ENCODE assay signal across 10 cellular contexts in genomic region chr14:21536395-21537087, GRCh38. TPM values are rescaled to one million over a fixed set of nuclear protein-coding genes. Genes with fewer than 3 reads are reported as not detected.
DNase-seq lines count a peak whose midpoint lies in the region; ATAC-seq and TF ChIP-seq lines count a peak whose summit lies in the region.
"Had no signal": no experiment of that assay in that cellular context is flagged by ENCODE, and none has a peak within 500 bp of the region (broad histone marks: within the 10 kb centered on the region; RNA-seq: fewer than 3 reads in every experiment).

No MANE protein-coding gene starts in this region.

- H3K4me3 ChIP-seq in iPS-11a (ENCODE audit: low read depth, low read length) = peak overlapping the region; percentile 91
- peak overlapping the region; percentile 46 for H3K4me3 ChIP-seq in psoas muscle
- H3K4me3 ChIP-seq: SJSA1 had no signal

- TF ChIP-seq CTCF in psoas muscle (IDR thresholded peaks at IDR 0.05) = no peak

- H3K27ac ChIP-seq in psoas muscle = no peak overlapping the region
- H3K27ac ChIP-seq: SJSA1 had no signal

- intact Hi-C loops in psoas muscle (cut with DNase I) = no loop called here

- H3K27me3 Mint-ChIP-seq in activated naive CD8-positive, alpha-beta T cell treated with anti-CD3 and anti-CD28 coated beads, Interleukin-2, amount 10 ng/mL, durations not matched to agents 7 days and 5 days = peaks cover 44% of the 10 kb centered on the region

- H3K36me3 ChIP-seq in ES-I3 (ENCODE audit: insufficient read depth, low read length) (0 out of 2 replicates have a peak, but pooled peaks cover 3% of the 10 kb centered on the region), psoas muscle (ENCODE audit: insufficient read depth in 1 of 2, low read depth in 1 of 2) (no peaks in the 10 kb centered on the region)
- H3K36me3 ChIP-seq: SJSA1 had no signal

- H3K9me3 ChIP-seq in ES-I3 (ENCODE audit: control insufficient read depth, insufficient read depth, low read length) (no peaks in the 10 kb centered on the region), psoas muscle (no peaks in the 10 kb centered on the region)
- H3K9me3 ChIP-seq: SJSA1 had no signal

- peaks cover 3% of the 10 kb centered on the region for H3K36me3 Mint-ChIP-seq in activated naive CD8-positive, alpha-beta T cell treated with anti-CD3 and anti-CD28 coated beads, Interleukin-2, amount 10 ng/mL, durations not matched to agents 7 days and 5 days

- H3K9ac ChIP-seq in ES-I3 (ENCODE audit: low read depth, low read length) = peak overlapping the region; percentile 77

- no peak for ATAC-seq in activated naive CD8-positive, alpha-beta T cell treated with anti-CD3 and anti-CD28 coated beads, Interleukin-2, amount 10 ng/mL, durations not matched to agents 7 days and 5 days (ENCODE audit: low read depth)
- ATAC-seq in psoas muscle = no peak
- ATAC-seq in HG02884 (IDR thresholded peaks at IDR 0.05; ENCODE audit: unreplicated experiment) = no peak
- no peak for ATAC-seq in GM21529 (IDR thresholded peaks at IDR 0.05; ENCODE audit: unreplicated experiment)

- H3K9me3 Mint-ChIP-seq in activated naive CD8-positive, alpha-beta T cell treated with anti-CD3 and anti-CD28 coated beads, Interleukin-2, amount 10 ng/mL, durations not matched to agents 7 days and 5 days = no peaks in the 10 kb centered on the region
- H3K9me3 Mint-ChIP-seq: activated T-cell treated with anti-CD3 and anti-CD28 coated beads, Interleukin-2, amount 50 U/mL, for 24 hours had no signal

- H3K27me3 ChIP-seq in psoas muscle (ENCODE audit: insufficient read depth in 3 of 3, low read length in 2 of 3) = peaks cover 4 to 58% (median 4%) of the 10 kb centered on the region in 3 donors

- DNase-seq in activated naive CD8-positive, alpha-beta T cell treated with anti-CD3 and anti-CD28 coated beads, Interleukin-2, amount 10 ng/mL, durations not matched to agents 7 days and 5 days = no peak
- DNase-seq in psoas muscle (no peak), HUDEP-2 (lab: John Stamatoyannopoulos, UW; ENCODE audit: unreplicated experiment in 76 of 76) (no peak), DMS153 treated with DMSO at 0.1 percent for 48 hours (lab: John Stamatoyannopoulos, UW; ENCODE audit: unreplicated experiment) (no peak)
- DNase-seq: activated T-cell treated with anti-CD3 and anti-CD28 coated beads, Interleukin-2, amount 50 U/mL, for 24 hours had no signal

- peaks cover 8% of the 10 kb centered on the region for H3K4me1 Mint-ChIP-seq in activated naive CD8-positive, alpha-beta T cell treated with anti-CD3 and anti-CD28 coated beads, Interleukin-2, amount 10 ng/mL, durations not matched to agents 7 days and 5 days

- 1 to 3% (median 1%) methylated on average over 26 of the region's 26 CpGs for WGBS in psoas muscle, 3 donors

- H3K4me1 ChIP-seq in ES-I3 (ENCODE audit: insufficient read depth, low read length) (peaks cover 33% of the 10 kb centered on the region), psoas muscle (no peaks in the 10 kb centered on the region)
- H3K4me1 ChIP-seq: SJSA1 had no signal

- peak overlapping the region; percentile 21 for H3K4me3 Mint-ChIP-seq in activated naive CD8-positive, alpha-beta T cell treated with anti-CD3 and anti-CD28 coated beads, Interleukin-2, amount 10 ng/mL, durations not matched to agents 7 days and 5 days
- H3K4me3 Mint-ChIP-seq: activated T-cell treated with anti-CD3 and anti-CD28 coated beads, Interleukin-2, amount 50 U/mL, for 24 hours had no signal

- POLR2A ChIA-PET in activated naive CD8-positive, alpha-beta T cell treated with anti-CD3 and anti-CD28 coated beads, Interleukin-2, amount 10 ng/mL, durations not matched to agents 7 days and 5 days (lab: Charles Lee) = interaction anchor here (0.6 kb wide), 1 partner anchor 16 kb away, joined by 3 read pairs; no protein-coding TSS in a partner anchor

- no peak overlapping the region for H3K27ac Mint-ChIP-seq in activated naive CD8-positive, alpha-beta T cell treated with anti-CD3 and anti-CD28 coated beads, Interleukin-2, amount 10 ng/mL, durations not matched to agents 7 days and 5 days
- H3K27ac Mint-ChIP-seq: activated T-cell treated with anti-CD3 and anti-CD28 coated beads, Interleukin-2, amount 50 U/mL, for 24 hours had no signal

RNA-seq across cellular contexts. Expression of gene SALL2, which starts 10.4 kb away (rescaled TPM):
- total RNA-seq in activated naive CD8-positive, alpha-beta T cell treated with anti-CD3 and anti-CD28 coated beads, Interleukin-2, amount 10 ng/mL, durations not matched to agents 7 days and 5 days = 1 to 10 TPM; 4.0 to 4.4 TPM
- total RNA-seq in psoas muscle = 1 to 10 TPM in 3 of 4 donors, under 1 TPM in 1; 0.87 to 3.8 (median 1.7) TPM
- polyA plus RNA-seq in psoas muscle = under 1 TPM; 0.33 to 0.93 (median 0.62) TPM

RNA-seq across cellular contexts. Expression of gene METTL3, which starts 25.4 kb away (rescaled TPM):
- 10 to 100 TPM; 89.2 to 90.9 TPM for total RNA-seq in activated naive CD8-positive, alpha-beta T cell treated with anti-CD3 and anti-CD28 coated beads, Interleukin-2, amount 10 ng/mL, durations not matched to agents 7 days and 5 days
- total RNA-seq in psoas muscle = 10 to 100 TPM; 17.5 to 22.1 (median 20.6) TPM
- 10 to 100 TPM; 17.8 to 43.9 (median 26.7) TPM for polyA plus RNA-seq in psoas muscle

RNA-seq across cellular contexts. Expression of gene OR10G3, which starts 43.3 kb away (rescaled TPM):
- not detected for total RNA-seq in activated naive CD8-positive, alpha-beta T cell treated with anti-CD3 and anti-CD28 coated beads, Interleukin-2, amount 10 ng/mL, durations not matched to agents 7 days and 5 days
- total RNA-seq in psoas muscle = not detected
- polyA plus RNA-seq in psoas muscle = not detected
- total RNA-seq: SJSA1 had no signal

RNA-seq across cellular contexts. Expression of gene TOX4, which starts 59.5 kb away (rescaled TPM):
- total RNA-seq in activated naive CD8-positive, alpha-beta T cell treated with anti-CD3 and anti-CD28 coated beads, Interleukin-2, amount 10 ng/mL, durations not matched to agents 7 days and 5 days = 10 to 100 TPM; 76.7 to 79.7 TPM
- 100 to 1,000 TPM in 3 of 4 donors, 10 to 100 TPM in 1; 98.8 to 146 (median 117) TPM for total RNA-seq in psoas muscle
- 10 to 100 TPM; 37.0 to 86.6 (median 57.4) TPM for polyA plus RNA-seq in psoas muscle

RNA-seq across cellular contexts. Expression of gene RAB2B, which starts 59.8 kb away (rescaled TPM):
- total RNA-seq in activated naive CD8-positive, alpha-beta T cell treated with anti-CD3 and anti-CD28 coated beads, Interleukin-2, amount 10 ng/mL, durations not matched to agents 7 days and 5 days = 10 to 100 TPM; 27.3 to 27.5 TPM
- total RNA-seq in psoas muscle = 10 to 100 TPM in 1 of 4 donors, 1 to 10 TPM in 3; 5.7 to 11.1 (median 7.4) TPM
- 1 to 10 TPM; 3.6 to 7.9 (median 5.1) TPM for polyA plus RNA-seq in psoas muscle
